Comparison of ENCODE assay signal across 27 cellular contexts in the genomic region with DNA sequence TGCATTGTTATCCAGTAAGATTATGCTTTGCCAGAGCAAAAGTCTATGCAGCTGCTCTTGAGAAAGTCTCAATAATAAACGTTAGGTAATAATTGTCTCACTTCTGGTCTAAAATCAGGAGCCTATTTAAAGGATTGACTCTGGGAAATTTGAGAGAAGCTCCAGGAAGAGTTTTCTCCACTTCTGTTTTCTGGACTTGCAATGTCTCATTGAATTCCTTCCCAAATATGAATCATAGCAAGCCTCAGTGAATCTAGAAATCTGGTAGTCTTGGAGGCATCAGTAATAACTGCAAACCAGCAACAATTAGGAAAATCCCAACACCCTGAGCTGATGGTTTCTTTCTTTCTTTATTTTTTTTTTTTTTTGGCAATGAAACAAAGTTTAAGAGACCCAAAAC.
DNase-seq lines count a peak whose midpoint lies in the region; ATAC-seq, FAIRE-seq and TF ChIP-seq lines count a peak whose summit lies in the region.
"Had no signal": no experiment of that assay in that cellular context is flagged by ENCODE, and none has a peak within 500 bp of the region (broad histone marks: within the 10 kb centered on the region; RNA-seq: fewer than 3 reads in every experiment).

No MANE protein-coding gene starts in this region.

- in situ Hi-C loops in astrocyte of the spinal cord (cut with HindIII; ENCODE audit: low sequenced_read_pairs), result no loop called here

- no peak for TF ChIP-seq POLR2A in H54 (IDR thresholded peaks at IDR 0.05; ENCODE audit: low read depth, low read length)

- no peak overlapping the region for H3K4me3 ChIP-seq in astrocyte of the spinal cord (ENCODE audit: low read depth, low read length)
- H3K4me3 ChIP-seq: gastroesophageal sphincter, GM23338, left lung, neural progenitor cell, SK-N-MC, spleen, stomach, tibial artery had no signal

- TF ChIP-seq CTCF in astrocyte of the spinal cord (IDR thresholded peaks at IDR 0.05; ENCODE audit: low read depth, low read length), result no peak

- no peak for DNase-seq in H54 (ENCODE audit: insufficient read length, low spot score)
- DNase-seq in astrocyte of the spinal cord (ENCODE audit: low read depth, low spot score), result peak; percentile 20
- DNase-seq in hepatic stellate cell (ENCODE audit: low spot score), result peak; percentile 43
- DNase-seq in NCI-H2029 (lab: John Stamatoyannopoulos, UW), result no peak
- no peak for DNase-seq in A172 (ENCODE audit: low spot score)
- DNase-seq in DMS114 treated with DMSO at 0.1 percent for 48 hours (lab: John Stamatoyannopoulos, UW; ENCODE audit: unreplicated experiment), result no peak
- DNase-seq: activated CD8-positive, alpha-beta memory T cell treated with anti-CD3 and anti-CD28 coated beads, Interleukin-2, amount 10 ng/mL, durations not matched to agents 7 days and 5 days; activated T-cell treated with anti-CD3 and anti-CD28 coated beads, Interleukin-2, amount 50 U/mL, for 72 hours; Caco-2; central memory CD4-positive, alpha-beta T cell; DMS79 treated with DMSO at 0.1 percent for 48 hours; immature natural killer cell; left lung; NCI-H1092 treated with DMSO at 0.1 percent for 48 hours; NCI-H187 treated with DMSO at 0.1 percent for 48 hours; NCI-H2171 treated with DMSO at 0.1 percent for 48 hours; NCI-H510A treated with DMSO at 0.1 percent for 48 hours; right cardiac atrium; spleen; stimulated activated CD8-positive, alpha-beta memory T cell treated with anti-CD3 and anti-CD28 coated beads, Interleukin-4, amount 100 ng/mL, for 48 hours; stomach; tibial artery had no signal

- ATAC-seq in GM18511 (IDR thresholded peaks at IDR 0.05; ENCODE audit: unreplicated experiment), result no peak
- ATAC-seq: activated CD8-positive, alpha-beta memory T cell treated with anti-CD3 and anti-CD28 coated beads, Interleukin-2, amount 10 ng/mL, durations not matched to agents 7 days and 5 days; activated T-cell treated with anti-CD3 and anti-CD28 coated beads, Interleukin-2, amount 50 U/mL, for 72 hours; gastroesophageal sphincter; GM23338; left lung; right cardiac atrium had no signal

- FAIRE-seq in H54 (lab: Jason Lieb, UNC), result peak; percentile 92

Comparison
In these comparisons a context has a peak if more than half of its experiments do, and no peak if none do; other contexts are left out.
1. DNase-seq: peak in astrocyte of the spinal cord (single experiment) and hepatic stellate cell (single experiment); none in H54 (single experiment), NCI-H2029 (single experiment), A172 (single experiment) and DMS114 treated with DMSO at 0.1 percent for 48 hours (single experiment).